In genomic region chr15:68310178-68310810, GRCh38 we compare ENCODE assay signal across 14 cellular contexts. TPM values are rescaled to one million over a fixed set of nuclear protein-coding genes. Genes with fewer than 3 reads are reported as not detected.
A peak's percentile ranks its signal among the peaks of the same experiment; 100 is the strongest.
DNase-seq lines count a peak whose midpoint lies in the region; ATAC-seq and TF ChIP-seq lines count a peak whose summit lies in the region.
"Had no signal": no experiment of that assay in that cellular context is flagged by ENCODE, and none has a peak within 500 bp of the region (broad histone marks: within the 10 kb centered on the region; RNA-seq: fewer than 3 reads in every experiment).

No MANE protein-coding gene starts in this region.

- peaks cover 5 to 10% of the 10 kb centered on the region in 2 donors for H3K4me1 ChIP-seq in gastrocnemius medialis

- no peak overlapping the region for H3K4me3 ChIP-seq in gastrocnemius medialis

- TF ChIP-seq CTCF in glutamatergic neuron (IDR thresholded peaks at IDR 0.05; ENCODE audit: partially characterized antibody, unreplicated experiment) (no peak), gastrocnemius medialis (IDR thresholded peaks at IDR 0.05 in 4 of 5, conservative IDR thresholded peaks at IDR 0.05 in 1 of 5) (no peak)

- no peak overlapping the region for H3K4me3 Mint-ChIP-seq in glutamatergic neuron (ENCODE audit: unreplicated experiment)
- H3K4me3 Mint-ChIP-seq: memory B cell; stimulated activated naive CD8-positive, alpha-beta T cell treated with anti-CD3 and anti-CD28 coated beads, Interleukin-15, amount 100 ng/mL, for 72 hours had no signal

- no peaks in the 10 kb centered on the region for H3K27me3 ChIP-seq in gastrocnemius medialis

- H3K36me3 ChIP-seq in gastrocnemius medialis: no peaks in the 10 kb centered on the region

- ATAC-seq in gastrocnemius medialis (peak; percentile 23 to 53), esophagus mucosa (no peak), HG03439 (IDR thresholded peaks at IDR 0.05; ENCODE audit: unreplicated experiment) (no peak)
- no peak for ATAC-seq in stimulated activated naive CD8-positive, alpha-beta T cell treated with anti-CD3 and anti-CD28 coated beads, Interleukin-15, Interleukin-2, amounts not matched to agents 100 U/mL and 50 U/mL, for 24 hours
- ATAC-seq: stimulated activated naive CD8-positive, alpha-beta T cell treated with anti-CD3 and anti-CD28 coated beads, Interleukin-15, amount 100 ng/mL, for 72 hours had no signal

- H3K27ac ChIP-seq in gastrocnemius medialis: peak overlapping the region in 3 of 4 donors; percentile 17 to 42 (median 40)
- H3K27ac ChIP-seq: epithelial cell of prostate had no signal

- peak; percentile 6 for DNase-seq in GM03348 (ENCODE audit: low spot score)
- peak; percentile 83 for DNase-seq in NCI-H2171 treated with DMSO at 0.1 percent for 48 hours (lab: John Stamatoyannopoulos, UW)
- peak; percentile 53 for DNase-seq in glutamatergic neuron
- peak in 1 of 2 donors; percentile 28 for DNase-seq in gastrocnemius medialis
- DNase-seq in stimulated activated naive CD8-positive, alpha-beta T cell treated with anti-CD3 and anti-CD28 coated beads, Interleukin-15, Interleukin-2, amounts not matched to agents 100 U/mL and 50 U/mL, for 24 hours: no peak
- DNase-seq: activated gamma-delta T cell treated with Interleukin-2 at 50 U/mL for 16 hours; central memory CD4-positive, alpha-beta T cell; GOT3; stimulated activated naive CD8-positive, alpha-beta T cell treated with anti-CD3 and anti-CD28 coated beads, Interleukin-15, amount 100 ng/mL, for 72 hours; SW 1271 had no signal

- peaks cover 10% of the 10 kb centered on the region for H3K27me3 Mint-ChIP-seq in glutamatergic neuron (ENCODE audit: unreplicated experiment)

- intact Hi-C loops in gastrocnemius medialis (cut with DNase I; ENCODE audit: low total_unique reads): no loop called here

- no peaks in the 10 kb centered on the region for H3K9me3 ChIP-seq in gastrocnemius medialis

- no peak for TF ChIP-seq POLR2A in gastrocnemius medialis (IDR thresholded peaks at IDR 0.05)

- H3K9me3 Mint-ChIP-seq in glutamatergic neuron (ENCODE audit: unreplicated experiment): peaks cover 3% of the 10 kb centered on the region
- H3K9me3 Mint-ChIP-seq: memory B cell; stimulated activated naive CD8-positive, alpha-beta T cell treated with anti-CD3 and anti-CD28 coated beads, Interleukin-15, amount 100 ng/mL, for 72 hours had no signal

- H3K36me3 Mint-ChIP-seq in glutamatergic neuron (ENCODE audit: unreplicated experiment): no peaks in the 10 kb centered on the region
- H3K36me3 Mint-ChIP-seq: memory B cell had no signal

- in situ Hi-C loops in gastrocnemius medialis (cut with MboI; ENCODE audit: low sequenced_read_pairs in 4 of 4): loop anchor here in 2 of 4 donors (25.0 kb wide), 2 partner anchors 227 to 352 kb away; no protein-coding TSS in a partner anchor

- peaks cover 41% of the 10 kb centered on the region for H3K4me1 Mint-ChIP-seq in glutamatergic neuron (ENCODE audit: low read depth, unreplicated experiment)

- H3K27ac Mint-ChIP-seq in glutamatergic neuron (ENCODE audit: unreplicated experiment): peak overlapping the region; percentile 82
- H3K27ac Mint-ChIP-seq: memory B cell; stimulated activated naive CD8-positive, alpha-beta T cell treated with anti-CD3 and anti-CD28 coated beads, Interleukin-15, amount 100 ng/mL, for 72 hours had no signal

RNA-seq across cellular contexts. Expression of gene FEM1B, which starts 32.7 kb away (rescaled TPM):
- 69.6 TPM for total RNA-seq in glutamatergic neuron (ENCODE audit: unreplicated experiment)
- total RNA-seq in gastrocnemius medialis: 100 to 1,000 TPM in 3 of 4 donors, 10 to 100 TPM in 1; 80.8 to 158 (median 124) TPM
- total RNA-seq in esophagus mucosa: 46.8 TPM

Comparison
In these comparisons a context has a peak if more than half of its experiments do, and no peak if none do; other contexts are left out.
1. ATAC-seq: peak in gastrocnemius medialis (2 of 2); none in esophagus mucosa (single experiment), stimulated activated naive CD8-positive, alpha-beta T cell treated with anti-CD3 and anti-CD28 coated beads, Interleukin-15, Interleukin-2, amounts not matched to agents 100 U/mL and 50 U/mL, for 24 hours (single experiment) and HG03439 (single experiment).